10 cellular contexts compared by ENCODE assay signal in genomic region chr15:65423977-65424679, GRCh38. TPM values are rescaled to one million over a fixed set of nuclear protein-coding genes. Genes with fewer than 3 reads are reported as not detected.
DNase-seq lines count a peak whose midpoint lies in the region; ATAC-seq, FAIRE-seq and TF ChIP-seq lines count a peak whose summit lies in the region.
"Had no signal": no experiment of that assay in that cellular context is flagged by ENCODE, and none has a peak within 500 bp of the region (broad histone marks: within the 10 kb centered on the region; RNA-seq: fewer than 3 reads in every experiment).

No MANE protein-coding gene starts in this region.

- H3K9ac ChIP-seq in HUES64 (ENCODE audit: low read depth, low read length) (no peak overlapping the region), K562 (ENCODE audit: insufficient read depth in 1 of 2, low read depth in 2 of 2, low read length in 2 of 2) (no peak overlapping the region)

- no peak for TF ChIP-seq CTCF in K562 (IDR thresholded peaks at IDR 0.05 in 2 of 3, conservative IDR thresholded peaks at IDR 0.05 in 1 of 3; ENCODE audit: insufficient read depth in 2 of 3, low read depth in 1 of 3, low read length in 3 of 3)
- TF ChIP-seq CTCF in nephron (IDR thresholded peaks at IDR 0.05; ENCODE audit: unreplicated experiment in 3 of 3), result no peak

- TF ChIP-seq POLR2A in K562 (conservative IDR thresholded peaks at IDR 0.05), result no peak

- H3K4me1 ChIP-seq in HUES64 (ENCODE audit: insufficient read depth, low read length), result peaks cover 30% of the 10 kb centered on the region
- peaks cover 21 to 30% of the 10 kb centered on the region in 2 experiments; a peak in 4 of 5 replicates for H3K4me1 ChIP-seq in K562 (replicated peaks in 1 of 2; ENCODE audit: control insufficient read depth in 2 of 2, insufficient read depth in 2 of 2, low read length in 2 of 2)

- H3K4me3 ChIP-seq in HUES64 (ENCODE audit: low read length), result peak overlapping the region; percentile 64; the same call in 1 of the 2 replicates
- no peak overlapping the region for H3K4me3 ChIP-seq in K562

- no peaks in the 10 kb centered on the region for H3K79me2 ChIP-seq in K562 (ENCODE audit: control insufficient read depth, insufficient read depth, low read length)

- H3K27me3 ChIP-seq in HUES64 (ENCODE audit: insufficient read depth, low read length), result 0 out of 2 replicates have a peak, but pooled peaks cover 8% of the 10 kb centered on the region
- peaks cover 16 to 34% of the 10 kb centered on the region in 2 experiments; a peak in 3 of 5 replicates for H3K27me3 ChIP-seq in K562 (ENCODE audit: control insufficient read depth in 2 of 2, insufficient read depth in 2 of 2, low read length in 2 of 2)

- 84% methylated on average over 9 of the region's 9 CpGs for WGBS in HUES64
- WGBS in K562 (ENCODE audit: insufficient coverage, low coverage, missing lambda C conversion rate), result 14% methylated on average over 9 of the region's 9 CpGs

- peak overlapping the region; percentile 87 to 97 (median 97) for H3K27ac Mint-ChIP-seq in nephron

- H4K20me1 ChIP-seq in K562 (replicated peaks; ENCODE audit: control insufficient read depth, insufficient read depth, low read length), result peaks cover 9% of the 10 kb centered on the region; the same call in 1 of the 2 replicates

- peaks cover 48% of the 10 kb centered on the region for H3K4me1 Mint-ChIP-seq in nephron

- peak overlapping the region; percentile 95 to 100 (median 100) for H3K4me3 Mint-ChIP-seq in nephron

- no peaks in the 10 kb centered on the region for H3K9me3 Mint-ChIP-seq in nephron

- intact Hi-C loops in K562 (cut with micrococcal nuclease), result no loop called here

- no peak overlapping the region; the same call in 1 of the 2 replicates for H2AFZ ChIP-seq in K562 (ENCODE audit: low read depth, low read length)

- H3K9me1 ChIP-seq in K562 (ENCODE audit: control insufficient read depth, insufficient read depth, low read length), result peaks cover 3% of the 10 kb centered on the region

- no peak for TF ChIP-seq RAD21 in K562 (CRISPR knock-in tag; conservative IDR thresholded peaks at IDR 0.05 in 1 of 2, IDR thresholded peaks at IDR 0.05 in 1 of 2)

- ATAC-seq in K562, result peak; percentile 69

- FAIRE-seq in K562 (lab: Jason Lieb, UNC), result peak; percentile 84
- FAIRE-seq in RCC 7860 (lab: Jason Lieb, UNC), result no peak

- H3K36me3 Mint-ChIP-seq in nephron (ENCODE audit: low read depth), result no peaks in the 10 kb centered on the region

- CTCF ChIA-PET in K562 (lab: Yijun Ruan, JAX; ENCODE audit: low intra/inter-chr PET ratio), result no interaction called here

- no peak for TF ChIP-seq EP300 in K562 (IDR thresholded peaks at IDR 0.05; ENCODE audit: low read length)

- DNase-seq in NCI-H524 (lab: John Stamatoyannopoulos, UW) (peak; percentile 25 to 56), NCI-H524 treated with DMSO at 0.1 percent for 48 hours (lab: John Stamatoyannopoulos, UW) (no peak), K562 (ENCODE audit: extremely low read depth in 1 of 4, low spot score in 3 of 4) (peak; percentile 48 to 69 (median 60)), RCC 7860 (ENCODE audit: low spot score) (no peak), GM19238 (ENCODE audit: insufficient read length, low spot score) (no peak), COLO829 (ENCODE audit: low spot score) (no peak)
- DNase-seq: NCI-H1417 treated with DMSO at 0.1 percent for 48 hours, SHP77 had no signal

- H3K36me3 ChIP-seq in HUES64 (ENCODE audit: insufficient read depth, low read length), result no peaks in the 10 kb centered on the region
- H3K36me3 ChIP-seq in K562 (ENCODE audit: control insufficient read depth, insufficient read depth, low read length), result no peaks in the 10 kb centered on the region

- no peak overlapping the region for H3K27ac ChIP-seq in HUES64 (ENCODE audit: low read depth, low read length)
- no peak overlapping the region for H3K27ac ChIP-seq in K562 (ENCODE audit: extremely low read depth, low read depth, low read length)

- H3K9me3 ChIP-seq in HUES64 (ENCODE audit: insufficient read depth, low read depth, low read length) (no peaks in the 10 kb centered on the region), K562 (replicated peaks; ENCODE audit: control insufficient read depth, insufficient read depth, low read depth, low read length) (no peaks in the 10 kb centered on the region)

- no TSS peak for BruUV-seq in K562 (replicated peaks; lab: Mats Ljungman, UMichigan)

- H3K27me3 Mint-ChIP-seq in nephron (ENCODE audit: low read depth), result peaks cover 9% of the 10 kb centered on the region

- POLR2A ChIA-PET in K562 (lab: Yijun Ruan, JAX), result no interaction called here

- in situ Hi-C loops in K562 (cut with MboI), result no loop called here

- 0 out of 2 replicates have a peak overlapping the region, but pooled peaks have one; percentile 22 for H3K4me2 ChIP-seq in K562 (ENCODE audit: insufficient read depth, low read length)

TF ChIP-seq in K562, 482 proteins besides CTCF, POLR2A, EP300 and RAD21 (continues in another document):
- TF ChIP-seq, protein P1, sequence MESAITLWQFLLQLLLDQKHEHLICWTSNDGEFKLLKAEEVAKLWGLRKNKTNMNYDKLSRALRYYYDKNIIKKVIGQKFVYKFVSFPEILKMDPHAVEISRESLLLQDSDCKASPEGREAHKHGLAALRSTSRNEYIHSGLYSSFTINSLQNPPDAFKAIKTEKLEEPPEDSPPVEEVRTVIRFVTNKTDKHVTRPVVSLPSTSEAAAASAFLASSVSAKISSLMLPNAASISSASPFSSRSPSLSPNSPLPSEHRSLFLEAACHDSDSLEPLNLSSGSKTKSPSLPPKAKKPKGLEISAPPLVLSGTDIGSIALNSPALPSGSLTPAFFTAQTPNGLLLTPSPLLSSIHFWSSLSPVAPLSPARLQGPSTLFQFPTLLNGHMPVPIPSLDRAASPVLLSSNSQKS (CRISPR knock-in tag; IDR thresholded peaks at IDR 0.05), result no peak
- TF ChIP-seq ZNF121 (CRISPR knock-in tag; conservative IDR thresholded peaks at IDR 0.05) (peak; percentile 52), KDM1A (IDR thresholded peaks at IDR 0.05) (peak; percentile 19 to 60; a peak in 1 of 4 replicates), MEIS2 (IDR thresholded peaks at IDR 0.05; ENCODE audit: partially characterized antibody) (peak; percentile 4), MCM5 (IDR thresholded peaks at IDR 0.05; ENCODE audit: low read depth) (no peak), MTF1 (CRISPR knock-in tag; IDR thresholded peaks at IDR 0.05; ENCODE audit: borderline replicate concordance) (no peak), ATF1 (CRISPR knock-in tag; IDR thresholded peaks at IDR 0.05) (no peak), ATF1 (tag; IDR thresholded peaks at IDR 0.05) (no peak), RFX5 (IDR thresholded peaks at IDR 0.05; ENCODE audit: low read depth, low read length) (no peak), ZNF175 (CRISPR knock-in tag; IDR thresholded peaks at IDR 0.05; ENCODE audit: low read depth) (no peak), ZC3H4 (CRISPR knock-in tag; IDR thresholded peaks at IDR 0.05; ENCODE audit: borderline replicate concordance) (no peak)

RNA-seq across cellular contexts. Expression of gene IGDCC4, which starts 1.4 kb away (rescaled TPM):
- polyA plus RNA-seq in HUES64 (2013, experiment 1 of 2), result 13.1 TPM
- 14.2 TPM for polyA plus RNA-seq in HUES64 (2013, experiment 2 of 2)
- 7.9 and 12.6 TPM in 2 replicates for total RNA-seq in K562 (2011; cell fraction: chromatin; rRNA removed; ENCODE audit: low replicate concordance)
- total RNA-seq in K562 (2011; cell fraction: nucleolus; rRNA removed), result 4.6 and 7.3 TPM in 2 replicates
- total RNA-seq in K562 (2011; cell fraction: nucleoplasm; rRNA removed), result 6.4 and 11.5 TPM in 2 replicates
- total RNA-seq in K562 (2014; rRNA removed), result 0.33 and 1.4 TPM in 2 replicates
- total RNA-seq in K562 (2014; rRNA removed; fragmentation: Illumina TruSeq; extraction: Trizol), result 0.07 and 0.54 TPM in 2 replicates
- 0.11 and 0.14 TPM in 2 replicates for total RNA-seq in K562 (2015; rRNA removed; fragmentation: Illumina TruSeq; extraction: Trizol)
- total RNA-seq in K562 (2021), result 0.31 and 0.42 TPM in 2 replicates
- polyA plus RNA-seq in K562 (2011; rRNA removed), result 0.79 and 1.5 TPM in 2 replicates
- 0.68 and 1.3 TPM in 2 replicates for polyA plus RNA-seq in K562 (2011; cell fraction: cytosol; rRNA removed)
- polyA plus RNA-seq in K562 (2011; cell fraction: nucleus; rRNA removed), result 5.3 and 9.7 TPM in 2 replicates
- 0.34 and 0.71 TPM in 2 replicates for polyA plus RNA-seq in K562 (2012)
- 0.17 and 0.22 TPM in 2 replicates for polyA plus RNA-seq in K562 (2014; fragmentation: Illumina TruSeq; extraction: Trizol)
- polyA plus RNA-seq in K562 (2014; fragmentation: Nextera tagmentation; extraction: Ambion mirVana), result under 1 TPM; 0.04 to 0.06 TPM
- polyA plus RNA-seq in K562 (2014; rRNA removed), result 0.13 and 0.16 TPM in 2 replicates
- 1.3 and 2.5 TPM in 2 replicates for polyA minus RNA-seq in K562 (2011; rRNA and poly(A)+ RNA removed)
- polyA minus RNA-seq in K562 (2011; cell fraction: cytosol; rRNA and poly(A)+ RNA removed), result 0.46 and 1.1 TPM in 2 replicates
- polyA minus RNA-seq in K562 (2011; cell fraction: nucleus; rRNA and poly(A)+ RNA removed), result 3.1 and 4.0 TPM in 2 replicates

RNA-seq across cellular contexts. Expression of gene IGDCC3, which starts 46.3 kb away (rescaled TPM):
- 62.5 TPM for polyA plus RNA-seq in HUES64 (2013, experiment 1 of 2)
- 93.1 TPM for polyA plus RNA-seq in HUES64 (2013, experiment 2 of 2)
- not detected in 2 replicates for total RNA-seq in K562 (2011; cell fraction: chromatin; rRNA removed; ENCODE audit: low replicate concordance)
- not detected in 2 replicates for total RNA-seq in K562 (2011; cell fraction: nucleolus; rRNA removed)
- total RNA-seq in K562 (2011; cell fraction: nucleoplasm; rRNA removed), result not detected in 2 replicates
- total RNA-seq in K562 (2014; rRNA removed) (not detected in 2 replicates), K562 (2014; rRNA removed; fragmentation: Illumina TruSeq; extraction: Trizol) (not detected in 2 replicates), K562 (2015; rRNA removed; fragmentation: Illumina TruSeq; extraction: Trizol) (not detected in 2 replicates), K562 (2021) (0.07 TPM in 1 of 2 replicates, not detected in the other)
- polyA plus RNA-seq in K562 (2011; rRNA removed) (not detected in 2 replicates), K562 (2014; fragmentation: Illumina TruSeq; extraction: Trizol) (not detected in 2 replicates), K562 (2014; fragmentation: Nextera tagmentation; extraction: Ambion mirVana) (not detected), K562 (2014; rRNA removed) (0.03 TPM in 1 of 2 replicates, not detected in the other)
- polyA plus RNA-seq in K562 (2011; cell fraction: cytosol; rRNA removed), result not detected in 2 replicates
- not detected in 2 replicates for polyA plus RNA-seq in K562 (2011; cell fraction: nucleus; rRNA removed)
- polyA plus RNA-seq in K562 (2012), result not detected in 2 replicates
- not detected in 2 replicates for polyA minus RNA-seq in K562 (2011; rRNA and poly(A)+ RNA removed)
- not detected in 2 replicates for polyA minus RNA-seq in K562 (2011; cell fraction: cytosol; rRNA and poly(A)+ RNA removed)
- not detected in 2 replicates for polyA minus RNA-seq in K562 (2011; cell fraction: nucleus; rRNA and poly(A)+ RNA removed)

Comparison
In these comparisons a context has a peak if more than half of its experiments do, and no peak if none do; other contexts are left out.
1. DNase-seq: peak in NCI-H524 (2 of 2) and K562 (4 of 4); none in NCI-H524 treated with DMSO at 0.1 percent for 48 hours (single experiment), RCC 7860 (single experiment), GM19238 (single experiment) and COLO829 (single experiment).